In the genomic region with DNA sequence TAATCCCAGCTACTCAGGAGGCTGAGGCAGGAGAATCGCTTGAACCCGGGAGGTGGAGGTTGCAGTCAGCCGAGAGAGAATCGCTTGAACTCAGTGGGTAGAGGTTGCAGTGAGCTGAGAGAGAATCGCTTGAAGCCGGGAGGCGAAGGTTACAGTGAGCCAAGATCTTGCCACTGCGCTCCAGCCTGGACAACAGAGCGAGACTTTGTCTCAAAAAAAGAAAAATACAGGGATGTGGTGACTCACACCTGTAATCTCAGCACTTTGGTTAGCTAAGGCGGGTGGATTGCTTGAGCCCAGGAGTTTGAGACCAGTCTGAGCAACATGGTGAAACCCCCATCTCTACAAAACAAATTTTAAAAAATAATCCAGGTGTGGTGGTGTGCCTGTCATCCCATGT, we compare ENCODE assay signal across 1 cellular context.
TF ChIP-seq lines count a peak whose summit lies in the region.

No MANE protein-coding gene starts in this region.

TF ChIP-seq in SK-N-SH treated with all-trans-retinoic acid at 6 μM for 48 hours, 23 proteins besides CTCF, POLR2A, EP300 and RAD21 (continued from another document):
- TF ChIP-seq, protein P1, sequence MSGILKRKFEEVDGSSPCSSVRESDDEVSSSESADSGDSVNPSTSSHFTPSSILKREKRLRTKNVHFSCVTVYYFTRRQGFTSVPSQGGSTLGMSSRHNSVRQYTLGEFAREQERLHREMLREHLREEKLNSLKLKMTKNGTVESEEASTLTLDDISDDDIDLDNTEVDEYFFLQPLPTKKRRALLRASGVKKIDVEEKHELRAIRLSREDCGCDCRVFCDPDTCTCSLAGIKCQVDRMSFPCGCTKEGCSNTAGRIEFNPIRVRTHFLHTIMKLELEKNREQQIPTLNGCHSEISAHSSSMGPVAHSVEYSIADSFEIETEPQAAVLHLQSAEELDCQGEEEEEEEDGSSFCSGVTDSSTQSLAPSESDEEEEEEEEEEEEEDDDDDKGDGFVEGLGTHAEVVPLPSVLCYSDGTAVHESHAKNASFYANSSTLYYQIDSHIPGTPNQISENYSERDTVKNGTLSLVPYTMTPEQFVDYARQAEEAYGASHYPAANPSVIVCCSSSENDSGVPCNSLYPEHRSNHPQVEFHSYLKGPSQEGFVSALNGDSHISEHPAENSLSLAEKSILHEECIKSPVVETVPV (CRISPR knock-in tag; IDR thresholded peaks at IDR 0.05) = no peak
- no peak for TF ChIP-seq ZNF70 (CRISPR knock-in tag; IDR thresholded peaks at IDR 0.05)
- TF ChIP-seq GLIS3 (CRISPR knock-in tag; IDR thresholded peaks at IDR 0.05) = no peak
- TF ChIP-seq ZNF565 (CRISPR knock-in tag; conservative IDR thresholded peaks at IDR 0.05; ENCODE audit: low read depth) = no peak
- no peak for TF ChIP-seq CSDC2 (CRISPR knock-in tag; IDR thresholded peaks at IDR 0.05)
